9 cellular contexts compared by ENCODE assay signal in genomic region chr15:101156509-101157159, GRCh38.
A peak's percentile ranks its signal among the peaks of the same experiment; 100 is the strongest.
DNase-seq lines count a peak whose midpoint lies in the region; ATAC-seq, FAIRE-seq and TF ChIP-seq lines count a peak whose summit lies in the region.
"Had no signal": no experiment of that assay in that cellular context is flagged by ENCODE, and none has a peak within 500 bp of the region (broad histone marks: within the 10 kb centered on the region; RNA-seq: fewer than 3 reads in every experiment).

No MANE protein-coding gene starts in this region.

- H3K27me3 Mint-ChIP-seq in glutamatergic neuron (ENCODE audit: unreplicated experiment) (peaks cover 5% of the 10 kb centered on the region), progenitor cell of endocrine pancreas (no peaks in the 10 kb centered on the region)

- peak; percentile 77 for DNase-seq in GM18507 (ENCODE audit: extremely low spot score, insufficient read length, low read depth)
- DNase-seq in glutamatergic neuron = peak; percentile 71
- no peak for DNase-seq in effector CD8-positive, alpha-beta T cell (lab: John Stamatoyannopoulos, UW)
- no peak for DNase-seq in hepatic stellate cell (ENCODE audit: low spot score)
- no peak for DNase-seq in ecto neural progenitor cell (ENCODE audit: low spot score)
- DNase-seq in progenitor cell of endocrine pancreas (ENCODE audit: low spot score, unreplicated experiment) = no peak
- DNase-seq: activated gamma-delta T cell had no signal

- TF ChIP-seq CTCF in glutamatergic neuron (IDR thresholded peaks at IDR 0.05; ENCODE audit: partially characterized antibody, unreplicated experiment) = no peak
- TF ChIP-seq CTCF in progenitor cell of endocrine pancreas (IDR thresholded peaks at IDR 0.05; ENCODE audit: unreplicated experiment) = no peak

- no peaks in the 10 kb centered on the region for H3K36me3 Mint-ChIP-seq in glutamatergic neuron (ENCODE audit: unreplicated experiment)
- no peaks in the 10 kb centered on the region for H3K36me3 Mint-ChIP-seq in progenitor cell of endocrine pancreas (ENCODE audit: insufficient read depth)

- FAIRE-seq in GM18507 (lab: Jason Lieb, UNC) = peak; percentile 97

- peaks cover 15% of the 10 kb centered on the region for H3K9me3 Mint-ChIP-seq in glutamatergic neuron (ENCODE audit: unreplicated experiment)
- H3K9me3 Mint-ChIP-seq in progenitor cell of endocrine pancreas (ENCODE audit: low read depth) = no peaks in the 10 kb centered on the region

- H3K27ac Mint-ChIP-seq in glutamatergic neuron (ENCODE audit: unreplicated experiment) (peak overlapping the region; percentile 62), progenitor cell of endocrine pancreas (no peak overlapping the region)

- peaks cover 26% of the 10 kb centered on the region for H3K4me1 Mint-ChIP-seq in glutamatergic neuron (ENCODE audit: low read depth, unreplicated experiment)
- H3K4me1 Mint-ChIP-seq in progenitor cell of endocrine pancreas (ENCODE audit: low read depth) = no peaks in the 10 kb centered on the region

- ATAC-seq in GM21717 (IDR thresholded peaks at IDR 0.05; ENCODE audit: unreplicated experiment) (peak; percentile 89), HG03565 (IDR thresholded peaks at IDR 0.05; ENCODE audit: unreplicated experiment) (peak; percentile 92)

- H3K4me3 Mint-ChIP-seq in glutamatergic neuron (ENCODE audit: unreplicated experiment) (no peak overlapping the region), progenitor cell of endocrine pancreas (ENCODE audit: low read depth) (no peak overlapping the region)

Comparison
In these comparisons a context has a peak if more than half of its experiments do, and no peak if none do; other contexts are left out.
1. DNase-seq: peak in GM18507 (single experiment) and glutamatergic neuron (single experiment); none in effector CD8-positive, alpha-beta T cell (single experiment), hepatic stellate cell (single experiment), ecto neural progenitor cell (single experiment) and progenitor cell of endocrine pancreas (single experiment).